8 cellular contexts compared by ENCODE assay signal in the genomic region with DNA sequence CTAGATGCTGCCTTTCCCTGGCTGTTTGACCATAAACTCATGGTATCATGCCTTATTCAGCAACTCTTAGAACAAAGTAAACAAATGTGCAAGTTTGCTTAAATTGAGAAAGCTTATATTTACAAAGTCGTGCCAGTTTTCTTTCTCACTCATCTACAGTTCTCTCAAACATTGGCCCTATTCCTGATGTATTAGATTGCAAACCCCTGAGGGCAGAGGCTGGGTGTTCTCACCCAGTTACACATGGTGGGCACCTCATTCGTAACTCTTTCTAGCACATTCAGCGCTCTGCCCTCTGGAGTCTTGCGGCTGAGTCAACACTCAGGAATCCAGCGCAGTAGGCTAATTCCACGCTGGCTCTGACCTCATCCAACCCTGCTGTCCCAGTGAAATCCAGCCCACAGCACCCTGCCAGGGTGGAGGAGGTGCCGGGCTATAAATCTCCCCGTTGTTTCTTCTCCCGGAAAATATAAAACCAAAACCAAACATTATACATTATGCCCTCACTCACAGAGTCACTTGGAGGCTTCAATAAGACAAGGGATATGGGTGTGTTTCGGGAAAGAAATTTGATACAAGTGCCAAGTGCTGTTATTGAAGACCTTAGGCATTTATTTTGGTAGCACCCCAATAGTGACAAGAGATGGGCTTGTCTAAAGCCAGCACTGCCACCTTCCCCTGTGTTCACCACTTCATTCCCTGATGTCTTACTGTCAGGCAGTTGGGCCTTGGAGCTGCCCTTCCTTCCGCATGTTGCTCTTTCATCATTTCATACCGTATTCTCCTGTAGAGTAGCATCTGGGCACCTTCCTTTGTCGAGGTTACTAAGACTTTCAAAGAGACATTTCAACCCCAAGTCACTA.
DNase-seq lines count a peak whose midpoint lies in the region; ATAC-seq and TF ChIP-seq lines count a peak whose summit lies in the region.

No MANE protein-coding gene starts in this region.

- POLR2A ChIA-PET in MCF 10A (lab: Yijun Ruan, JAX) = interaction anchor here (0.6 to 5.0 kb wide), 12 partner anchors 22 to 340 kb away, joined by 3 to 36 read pairs (median 4); a partner anchor contains a TSS

- no peaks in the 10 kb centered on the region for H3K27me3 ChIP-seq in vagina

- ATAC-seq in GM21529 (IDR thresholded peaks at IDR 0.05; ENCODE audit: unreplicated experiment) (no peak), GM19395 (IDR thresholded peaks at IDR 0.05; ENCODE audit: unreplicated experiment) (no peak)

- H3K4me1 ChIP-seq in vagina = peaks cover 31% of the 10 kb centered on the region

- no peaks in the 10 kb centered on the region for H3K9me3 Mint-ChIP-seq in MCF 10A (ENCODE audit: unreplicated experiment)

- whole genome bisulfite sequencing in lower leg skin, 2 donors = 22 to 41% methylated on average over 13 of the region's 13 CpGs

- peaks cover 6% of the 10 kb centered on the region for H3K36me3 Mint-ChIP-seq in MCF 10A (ENCODE audit: insufficient read depth, unreplicated experiment)

- H3K36me3 ChIP-seq in vagina = no peaks in the 10 kb centered on the region

- intact Hi-C loops in MCF 10A (cut with micrococcal nuclease) (loop anchor here (1.0 to 10.0 kb wide), 3 partner anchors 25 to 954 kb away; no protein-coding TSS in a partner anchor), lower leg skin (cut with DNase I; ENCODE audit: low total_unique reads) (loop anchor here (2.0 kb wide), 1 partner anchor 296 kb away; no protein-coding TSS in a partner anchor), vagina (cut with DNase I) (loop anchor here (5.0 to 10.0 kb wide), 2 partner anchors 164 to 873 kb away; no protein-coding TSS in a partner anchor)

- no peaks in the 10 kb centered on the region for H3K27me3 Mint-ChIP-seq in MCF 10A (ENCODE audit: insufficient read depth, unreplicated experiment)

- TSS peak; percentile 92 for BruUV-seq in MCF 10A (replicated peaks; lab: Mats Ljungman, UMichigan)

- CTCF ChIA-PET in MCF 10A (lab: Yijun Ruan, JAX) = interaction anchor here (0.6 to 3.7 kb wide), 12 partner anchors 54 to 403 kb away, joined by 3 to 26 read pairs (median 4); a partner anchor contains a TSS

- H3K4me3 ChIP-seq in lower leg skin (ENCODE audit: low read depth, poor library complexity, severe bottlenecking) (no peak overlapping the region), vagina (no peak overlapping the region)

- DNase-seq in NCI-H748 (lab: John Stamatoyannopoulos, UW; ENCODE audit: unreplicated experiment) = peak; percentile 20
- no peak for DNase-seq in NCI-H748 treated with DMSO at 0.1 percent for 48 hours (lab: John Stamatoyannopoulos, UW)
- peak; percentile 98 for DNase-seq in MCF 10A (ENCODE audit: unreplicated experiment)
- DNase-seq in lower leg skin (ENCODE audit: low spot score in 2 of 2) = peak; percentile 74 to 91
- no peak for DNase-seq in vagina (ENCODE audit: extremely low spot score in 2 of 2)
- no peak for DNase-seq in NCI-H1930 (lab: John Stamatoyannopoulos, UW)

- TF ChIP-seq CTCF in MCF 10A (IDR thresholded peaks at IDR 0.05; ENCODE audit: unreplicated experiment) (no peak), lower leg skin (IDR thresholded peaks at IDR 0.05) (no peak), vagina (IDR thresholded peaks at IDR 0.05) (no peak)

- H3K9me3 ChIP-seq in vagina = no peaks in the 10 kb centered on the region

- H3K27ac ChIP-seq in vagina = peak overlapping the region; percentile 73

- H3K27ac Mint-ChIP-seq in MCF 10A (ENCODE audit: low read depth, unreplicated experiment) = peak overlapping the region; percentile 84

- TF ChIP-seq POLR2A in lower leg skin (IDR thresholded peaks at IDR 0.05) (no peak), vagina (IDR thresholded peaks at IDR 0.05) (no peak)

- peak overlapping the region; percentile 48 for H3K4me3 Mint-ChIP-seq in MCF 10A (ENCODE audit: unreplicated experiment)

- H3K4me1 Mint-ChIP-seq in MCF 10A (ENCODE audit: insufficient read depth, unreplicated experiment) = peaks cover 33% of the 10 kb centered on the region

Comparison
In these comparisons a context has a peak if more than half of its experiments do, and no peak if none do; other contexts are left out.
1. DNase-seq: peak in NCI-H748 (single experiment), MCF 10A (single experiment) and lower leg skin (2 of 2); none in NCI-H748 treated with DMSO at 0.1 percent for 48 hours (single experiment), vagina (0 of 2) and NCI-H1930 (0 of 2).